ENCODE assay signal across 1 cellular context in the genomic region with DNA sequence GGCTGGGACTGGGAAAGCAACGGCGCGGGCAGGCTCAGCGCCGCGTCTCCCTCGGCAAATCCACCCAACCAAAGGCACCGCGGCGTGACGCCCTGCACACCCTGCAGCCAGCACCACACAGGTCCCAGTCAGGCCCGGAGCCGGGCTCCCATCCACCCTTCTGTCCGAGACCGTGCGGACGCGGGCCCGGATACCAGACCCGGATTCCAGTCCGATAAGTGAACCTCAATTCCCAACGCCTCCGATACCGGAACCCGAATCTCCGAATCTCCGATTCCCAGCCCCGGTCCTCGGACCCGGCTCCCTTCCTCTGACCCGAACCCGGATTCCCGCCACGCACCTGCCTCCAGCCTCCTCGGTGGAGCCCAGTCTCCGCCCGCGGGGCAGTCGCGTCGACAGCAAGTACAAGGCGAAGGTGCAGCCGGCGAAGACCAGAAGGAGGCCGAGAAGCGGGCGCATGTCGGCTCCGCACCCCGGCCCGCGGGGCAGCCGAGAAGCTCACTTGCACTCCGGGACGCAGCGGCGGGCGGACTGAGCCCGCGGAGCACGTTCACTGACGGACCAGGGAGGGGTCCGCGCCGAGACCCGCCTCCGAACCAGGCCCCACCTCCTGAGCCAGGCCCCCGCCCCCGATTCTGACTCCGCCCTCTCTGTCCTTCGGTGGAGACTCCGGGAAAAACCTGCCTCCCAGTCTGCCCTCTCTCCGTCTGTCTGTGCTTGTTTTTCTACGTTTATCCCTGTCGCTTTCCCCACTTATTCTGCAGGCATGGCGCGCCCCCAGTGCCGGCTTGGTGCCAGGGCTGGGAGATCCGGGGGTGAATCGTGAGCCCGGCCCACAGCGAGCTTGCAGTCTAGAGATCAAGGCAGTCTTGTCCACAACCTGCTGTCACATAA.
A peak's percentile ranks its signal among the peaks of the same experiment; 100 is the strongest.
TF ChIP-seq lines count a peak whose summit lies in the region.

A gene (minus strand): TSS at position 533 of the 894 bp plus-strand sequence. CDS start 74 bp downstream, at position 459.

TF ChIP-seq in HepG2, 621 proteins besides CTCF, POLR2A, EP300 and RAD21 (continued from another document and continues in another):
- TF ChIP-seq ZNF569 (CRISPR knock-in tag; IDR thresholded peaks at IDR 0.05; ENCODE audit: borderline replicate concordance) = peak; percentile 74; the same call in 1 of the 2 replicates
- TF ChIP-seq, protein P1, sequence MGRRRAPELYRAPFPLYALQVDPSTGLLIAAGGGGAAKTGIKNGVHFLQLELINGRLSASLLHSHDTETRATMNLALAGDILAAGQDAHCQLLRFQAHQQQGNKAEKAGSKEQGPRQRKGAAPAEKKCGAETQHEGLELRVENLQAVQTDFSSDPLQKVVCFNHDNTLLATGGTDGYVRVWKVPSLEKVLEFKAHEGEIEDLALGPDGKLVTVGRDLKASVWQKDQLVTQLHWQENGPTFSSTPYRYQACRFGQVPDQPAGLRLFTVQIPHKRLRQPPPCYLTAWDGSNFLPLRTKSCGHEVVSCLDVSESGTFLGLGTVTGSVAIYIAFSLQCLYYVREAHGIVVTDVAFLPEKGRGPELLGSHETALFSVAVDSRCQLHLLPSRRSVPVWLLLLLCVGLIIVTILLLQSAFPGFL (CRISPR knock-in tag; IDR thresholded peaks at IDR 0.05) = no peak
- TF ChIP-seq SSRP1 (CRISPR knock-in tag; IDR thresholded peaks at IDR 0.05) = no peak
- TF ChIP-seq, protein P2, sequence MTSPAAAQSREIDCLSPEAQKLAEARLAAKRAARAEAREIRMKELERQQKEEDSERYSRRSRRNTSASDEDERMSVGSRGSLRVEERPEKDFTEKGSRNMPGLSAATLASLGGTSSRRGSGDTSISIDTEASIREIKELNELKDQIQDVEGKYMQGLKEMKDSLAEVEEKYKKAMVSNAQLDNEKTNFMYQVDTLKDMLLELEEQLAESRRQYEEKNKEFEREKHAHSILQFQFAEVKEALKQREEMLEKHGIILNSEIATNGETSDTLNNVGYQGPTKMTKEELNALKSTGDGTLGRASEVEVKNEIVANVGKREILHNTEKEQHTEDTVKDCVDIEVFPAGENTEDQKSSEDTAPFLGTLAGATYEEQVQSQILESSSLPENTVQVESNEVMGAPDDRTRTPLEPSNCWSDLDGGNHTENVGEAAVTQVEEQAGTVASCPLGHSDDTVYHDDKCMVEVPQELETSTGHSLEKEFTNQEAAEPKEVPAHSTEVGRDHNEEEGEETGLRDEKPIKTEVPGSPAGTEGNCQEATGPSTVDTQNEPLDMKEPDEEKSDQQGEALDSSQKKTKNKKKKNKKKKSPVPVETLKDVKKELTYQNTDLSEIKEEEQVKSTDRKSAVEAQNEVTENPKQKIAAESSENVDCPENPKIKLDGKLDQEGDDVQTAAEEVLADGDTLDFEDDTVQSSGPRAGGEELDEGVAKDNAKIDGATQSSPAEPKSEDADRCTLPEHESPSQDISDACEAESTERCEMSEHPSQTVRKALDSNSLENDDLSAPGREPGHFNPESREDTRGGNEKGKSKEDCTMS (CRISPR knock-in tag; conservative IDR thresholded peaks at IDR 0.05) = 0 out of 2 replicates have a peak, but pooled peaks have one; percentile 28
- TF ChIP-seq GLI4 (CRISPR knock-in tag; IDR thresholded peaks at IDR 0.05; ENCODE audit: borderline replicate concordance) = peak; percentile 80
- no peak for TF ChIP-seq CEBPB (IDR thresholded peaks at IDR 0.05; ENCODE audit: borderline replicate concordance, low read depth, low read length)
- TF ChIP-seq ZNF777 (CRISPR knock-in tag; IDR thresholded peaks at IDR 0.05) = peak; percentile 66
- TF ChIP-seq MAFG (CRISPR knock-in tag; IDR thresholded peaks at IDR 0.05) = peak; percentile 47; the same call in 1 of the 2 replicates
- no peak for TF ChIP-seq ZFP41 (CRISPR knock-in tag; IDR thresholded peaks at IDR 0.05; ENCODE audit: borderline replicate concordance)
- no peak for TF ChIP-seq REXO4 (CRISPR knock-in tag; IDR thresholded peaks at IDR 0.05; ENCODE audit: borderline replicate concordance)
- no peak for TF ChIP-seq RFXANK (CRISPR knock-in tag; IDR thresholded peaks at IDR 0.05)
- TF ChIP-seq, protein P3, sequence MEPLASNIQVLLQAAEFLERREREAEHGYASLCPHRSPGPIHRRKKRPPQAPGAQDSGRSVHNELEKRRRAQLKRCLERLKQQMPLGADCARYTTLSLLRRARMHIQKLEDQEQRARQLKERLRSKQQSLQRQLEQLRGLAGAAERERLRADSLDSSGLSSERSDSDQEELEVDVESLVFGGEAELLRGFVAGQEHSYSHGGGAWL (CRISPR knock-in tag; IDR thresholded peaks at IDR 0.05) = peak; percentile 59; the same call in 1 of the 2 replicates
- TF ChIP-seq ZNF501 (CRISPR knock-in tag; IDR thresholded peaks at IDR 0.05) = peak; percentile 97
- TF ChIP-seq ZNF121 (CRISPR knock-in tag; IDR thresholded peaks at IDR 0.05) = peak; percentile 55; the same call in 1 of the 2 replicates
- TF ChIP-seq SNRNP70 (IDR thresholded peaks at IDR 0.05; ENCODE audit: low read depth, low read length) = no peak
- TF ChIP-seq ZNF547 (CRISPR knock-in tag; IDR thresholded peaks at IDR 0.05) = peak; percentile 99
- peak; percentile 79 for TF ChIP-seq HES4 (CRISPR knock-in tag; IDR thresholded peaks at IDR 0.05; ENCODE audit: borderline replicate concordance)
- peak; percentile 97 for TF ChIP-seq TAF1 (CRISPR knock-in tag; IDR thresholded peaks at IDR 0.05)
- no peak for TF ChIP-seq SKI (IDR thresholded peaks at IDR 0.05; ENCODE audit: partially characterized antibody)
- TF ChIP-seq JDP2 (CRISPR knock-in tag; IDR thresholded peaks at IDR 0.05; ENCODE audit: borderline replicate concordance) = no peak
- no peak for TF ChIP-seq ZNF224 (CRISPR knock-in tag; IDR thresholded peaks at IDR 0.05)
- TF ChIP-seq U2AF2 (IDR thresholded peaks at IDR 0.05; ENCODE audit: low read depth, low read length) = no peak
- TF ChIP-seq KLF12 (CRISPR knock-in tag; IDR thresholded peaks at IDR 0.05; ENCODE audit: borderline replicate concordance) = peak; percentile 98
- TF ChIP-seq SIX4 (CRISPR knock-in tag; IDR thresholded peaks at IDR 0.05) = peak; percentile 48; the same call in 1 of the 2 replicates
- TF ChIP-seq HHEX (CRISPR knock-in tag; IDR thresholded peaks at IDR 0.05) = no peak
- peak; percentile 98 for TF ChIP-seq ZNF598 (CRISPR knock-in tag; IDR thresholded peaks at IDR 0.05; ENCODE audit: borderline replicate concordance)
- TF ChIP-seq ZNF251 (CRISPR knock-in tag; IDR thresholded peaks at IDR 0.05) = no peak
- peak; percentile 89 for TF ChIP-seq YY1 (IDR thresholded peaks at IDR 0.05; ENCODE audit: insufficient read depth, insufficient replicate concordance, low read depth, low read length)
- no peak for TF ChIP-seq ZNF101 (CRISPR knock-in tag; IDR thresholded peaks at IDR 0.05; ENCODE audit: borderline replicate concordance, low read depth)
- peak; percentile 98 for TF ChIP-seq YEATS2 (CRISPR knock-in tag; IDR thresholded peaks at IDR 0.05; ENCODE audit: borderline replicate concordance)
- TF ChIP-seq BORCS8-MEF2B (CRISPR knock-in tag; IDR thresholded peaks at IDR 0.05) = peak; percentile 84
- TF ChIP-seq MZF1 (CRISPR knock-in tag; IDR thresholded peaks at IDR 0.05; ENCODE audit: borderline replicate concordance) = 0 out of 2 replicates have a peak, but pooled peaks have one; percentile 62
- TF ChIP-seq ZNF550 (CRISPR knock-in tag; IDR thresholded peaks at IDR 0.05; ENCODE audit: borderline replicate concordance) = 0 out of 2 replicates have a peak, but pooled peaks have one; percentile 60
- peak; percentile 78 for TF ChIP-seq ZNF24 (IDR thresholded peaks at IDR 0.05)
- TF ChIP-seq, protein P4, sequence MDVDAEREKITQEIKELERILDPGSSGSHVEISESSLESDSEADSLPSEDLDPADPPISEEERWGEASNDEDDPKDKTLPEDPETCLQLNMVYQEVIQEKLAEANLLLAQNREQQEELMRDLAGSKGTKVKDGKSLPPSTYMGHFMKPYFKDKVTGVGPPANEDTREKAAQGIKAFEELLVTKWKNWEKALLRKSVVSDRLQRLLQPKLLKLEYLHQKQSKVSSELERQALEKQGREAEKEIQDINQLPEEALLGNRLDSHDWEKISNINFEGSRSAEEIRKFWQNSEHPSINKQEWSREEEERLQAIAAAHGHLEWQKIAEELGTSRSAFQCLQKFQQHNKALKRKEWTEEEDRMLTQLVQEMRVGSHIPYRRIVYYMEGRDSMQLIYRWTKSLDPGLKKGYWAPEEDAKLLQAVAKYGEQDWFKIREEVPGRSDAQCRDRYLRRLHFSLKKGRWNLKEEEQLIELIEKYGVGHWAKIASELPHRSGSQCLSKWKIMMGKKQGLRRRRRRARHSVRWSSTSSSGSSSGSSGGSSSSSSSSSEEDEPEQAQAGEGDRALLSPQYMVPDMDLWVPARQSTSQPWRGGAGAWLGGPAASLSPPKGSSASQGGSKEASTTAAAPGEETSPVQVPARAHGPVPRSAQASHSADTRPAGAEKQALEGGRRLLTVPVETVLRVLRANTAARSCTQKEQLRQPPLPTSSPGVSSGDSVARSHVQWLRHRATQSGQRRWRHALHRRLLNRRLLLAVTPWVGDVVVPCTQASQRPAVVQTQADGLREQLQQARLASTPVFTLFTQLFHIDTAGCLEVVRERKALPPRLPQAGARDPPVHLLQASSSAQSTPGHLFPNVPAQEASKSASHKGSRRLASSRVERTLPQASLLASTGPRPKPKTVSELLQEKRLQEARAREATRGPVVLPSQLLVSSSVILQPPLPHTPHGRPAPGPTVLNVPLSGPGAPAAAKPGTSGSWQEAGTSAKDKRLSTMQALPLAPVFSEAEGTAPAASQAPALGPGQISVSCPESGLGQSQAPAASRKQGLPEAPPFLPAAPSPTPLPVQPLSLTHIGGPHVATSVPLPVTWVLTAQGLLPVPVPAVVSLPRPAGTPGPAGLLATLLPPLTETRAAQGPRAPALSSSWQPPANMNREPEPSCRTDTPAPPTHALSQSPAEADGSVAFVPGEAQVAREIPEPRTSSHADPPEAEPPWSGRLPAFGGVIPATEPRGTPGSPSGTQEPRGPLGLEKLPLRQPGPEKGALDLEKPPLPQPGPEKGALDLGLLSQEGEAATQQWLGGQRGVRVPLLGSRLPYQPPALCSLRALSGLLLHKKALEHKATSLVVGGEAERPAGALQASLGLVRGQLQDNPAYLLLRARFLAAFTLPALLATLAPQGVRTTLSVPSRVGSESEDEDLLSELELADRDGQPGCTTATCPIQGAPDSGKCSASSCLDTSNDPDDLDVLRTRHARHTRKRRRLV (CRISPR knock-in tag; IDR thresholded peaks at IDR 0.05) = no peak
- TF ChIP-seq, protein P5, sequence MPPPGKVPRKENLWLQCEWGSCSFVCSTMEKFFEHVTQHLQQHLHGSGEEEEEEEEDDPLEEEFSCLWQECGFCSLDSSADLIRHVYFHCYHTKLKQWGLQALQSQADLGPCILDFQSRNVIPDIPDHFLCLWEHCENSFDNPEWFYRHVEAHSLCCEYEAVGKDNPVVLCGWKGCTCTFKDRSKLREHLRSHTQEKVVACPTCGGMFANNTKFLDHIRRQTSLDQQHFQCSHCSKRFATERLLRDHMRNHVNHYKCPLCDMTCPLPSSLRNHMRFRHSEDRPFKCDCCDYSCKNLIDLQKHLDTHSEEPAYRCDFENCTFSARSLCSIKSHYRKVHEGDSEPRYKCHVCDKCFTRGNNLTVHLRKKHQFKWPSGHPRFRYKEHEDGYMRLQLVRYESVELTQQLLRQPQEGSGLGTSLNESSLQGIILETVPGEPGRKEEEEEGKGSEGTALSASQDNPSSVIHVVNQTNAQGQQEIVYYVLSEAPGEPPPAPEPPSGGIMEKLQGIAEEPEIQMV (CRISPR knock-in tag; IDR thresholded peaks at IDR 0.05; ENCODE audit: low read depth) = no peak; the same call in 1 of the 2 replicates
- TF ChIP-seq, protein P6, sequence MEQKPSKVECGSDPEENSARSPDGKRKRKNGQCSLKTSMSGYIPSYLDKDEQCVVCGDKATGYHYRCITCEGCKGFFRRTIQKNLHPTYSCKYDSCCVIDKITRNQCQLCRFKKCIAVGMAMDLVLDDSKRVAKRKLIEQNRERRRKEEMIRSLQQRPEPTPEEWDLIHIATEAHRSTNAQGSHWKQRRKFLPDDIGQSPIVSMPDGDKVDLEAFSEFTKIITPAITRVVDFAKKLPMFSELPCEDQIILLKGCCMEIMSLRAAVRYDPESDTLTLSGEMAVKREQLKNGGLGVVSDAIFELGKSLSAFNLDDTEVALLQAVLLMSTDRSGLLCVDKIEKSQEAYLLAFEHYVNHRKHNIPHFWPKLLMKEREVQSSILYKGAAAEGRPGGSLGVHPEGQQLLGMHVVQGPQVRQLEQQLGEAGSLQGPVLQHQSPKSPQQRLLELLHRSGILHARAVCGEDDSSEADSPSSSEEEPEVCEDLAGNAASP (CRISPR knock-in tag; IDR thresholded peaks at IDR 0.05; ENCODE audit: borderline replicate concordance) = peak; percentile 69; the same call in 1 of the 2 replicates
- TF ChIP-seq NONO (IDR thresholded peaks at IDR 0.05) = no peak
- TF ChIP-seq NONO (CRISPR knock-in tag; conservative IDR thresholded peaks at IDR 0.05) = peak; percentile 97
- TF ChIP-seq IRF2 (CRISPR knock-in tag; IDR thresholded peaks at IDR 0.05) = peak; percentile 97
- TF ChIP-seq, protein P7, sequence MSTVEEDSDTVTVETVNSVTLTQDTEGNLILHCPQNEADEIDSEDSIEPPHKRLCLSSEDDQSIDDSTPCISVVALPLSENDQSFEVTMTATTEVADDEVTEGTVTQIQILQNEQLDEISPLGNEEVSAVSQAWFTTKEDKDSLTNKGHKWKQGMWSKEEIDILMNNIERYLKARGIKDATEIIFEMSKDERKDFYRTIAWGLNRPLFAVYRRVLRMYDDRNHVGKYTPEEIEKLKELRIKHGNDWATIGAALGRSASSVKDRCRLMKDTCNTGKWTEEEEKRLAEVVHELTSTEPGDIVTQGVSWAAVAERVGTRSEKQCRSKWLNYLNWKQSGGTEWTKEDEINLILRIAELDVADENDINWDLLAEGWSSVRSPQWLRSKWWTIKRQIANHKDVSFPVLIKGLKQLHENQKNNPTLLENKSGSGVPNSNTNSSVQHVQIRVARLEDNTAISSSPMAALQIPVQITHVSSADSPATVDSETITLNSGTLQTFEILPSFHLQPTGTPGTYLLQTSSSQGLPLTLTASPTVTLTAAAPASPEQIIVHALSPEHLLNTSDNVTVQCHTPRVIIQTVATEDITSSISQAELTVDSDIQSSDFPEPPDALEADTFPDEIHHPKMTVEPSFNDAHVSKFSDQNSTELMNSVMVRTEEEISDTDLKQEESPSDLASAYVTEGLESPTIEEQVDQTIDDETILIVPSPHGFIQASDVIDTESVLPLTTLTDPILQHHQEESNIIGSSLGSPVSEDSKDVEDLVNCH (CRISPR knock-in tag; IDR thresholded peaks at IDR 0.05) = no peak
- TF ChIP-seq, protein P8, sequence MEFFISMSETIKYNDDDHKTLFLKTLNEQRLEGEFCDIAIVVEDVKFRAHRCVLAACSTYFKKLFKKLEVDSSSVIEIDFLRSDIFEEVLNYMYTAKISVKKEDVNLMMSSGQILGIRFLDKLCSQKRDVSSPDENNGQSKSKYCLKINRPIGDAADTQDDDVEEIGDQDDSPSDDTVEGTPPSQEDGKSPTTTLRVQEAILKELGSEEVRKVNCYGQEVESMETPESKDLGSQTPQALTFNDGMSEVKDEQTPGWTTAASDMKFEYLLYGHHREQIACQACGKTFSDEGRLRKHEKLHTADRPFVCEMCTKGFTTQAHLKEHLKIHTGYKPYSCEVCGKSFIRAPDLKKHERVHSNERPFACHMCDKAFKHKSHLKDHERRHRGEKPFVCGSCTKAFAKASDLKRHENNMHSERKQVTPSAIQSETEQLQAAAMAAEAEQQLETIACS (CRISPR knock-in tag; IDR thresholded peaks at IDR 0.05) = no peak
- TF ChIP-seq XRCC5 (optimal IDR thresholded peaks at IDR 0.05; ENCODE audit: low read length) = peak; percentile 93
- TF ChIP-seq ZNF775 (CRISPR knock-in tag; IDR thresholded peaks at IDR 0.05; ENCODE audit: borderline replicate concordance) = no peak
- TF ChIP-seq PAX8 (CRISPR knock-in tag; IDR thresholded peaks at IDR 0.05; ENCODE audit: borderline replicate concordance) = 0 out of 2 replicates have a peak, but pooled peaks have one; percentile 23
